ENCODE assay signal across 1 cellular context in the genomic region with DNA sequence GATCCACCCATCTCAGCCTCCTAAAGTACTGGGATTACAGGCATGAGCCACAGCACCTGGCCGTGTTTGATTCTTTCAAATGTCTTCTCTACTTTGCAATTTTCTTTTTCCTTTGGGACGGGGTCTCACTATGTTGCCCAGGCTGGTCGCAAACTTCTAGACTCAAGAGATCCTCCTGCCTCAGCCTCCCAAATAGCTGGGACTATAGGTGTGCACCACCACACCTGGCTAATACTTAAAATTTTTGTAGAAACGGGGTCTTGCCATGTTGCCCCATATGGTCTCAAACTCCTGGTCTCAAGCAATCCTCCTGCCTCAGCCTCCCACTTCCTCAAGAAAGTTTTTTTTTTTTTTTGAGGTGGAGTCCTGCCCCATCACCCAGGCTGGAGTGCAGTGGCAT.
TF ChIP-seq lines count a peak whose summit lies in the region.

No MANE protein-coding gene starts in this region.

TF ChIP-seq in HepG2, 621 proteins besides CTCF, POLR2A, EP300 and RAD21:
- no peak for TF ChIP-seq ZNF83 (CRISPR knock-in tag; IDR thresholded peaks at IDR 0.05; ENCODE audit: borderline replicate concordance)
- TF ChIP-seq ZNF121 (CRISPR knock-in tag; IDR thresholded peaks at IDR 0.05), result peak; percentile 57
